In the genomic region with DNA sequence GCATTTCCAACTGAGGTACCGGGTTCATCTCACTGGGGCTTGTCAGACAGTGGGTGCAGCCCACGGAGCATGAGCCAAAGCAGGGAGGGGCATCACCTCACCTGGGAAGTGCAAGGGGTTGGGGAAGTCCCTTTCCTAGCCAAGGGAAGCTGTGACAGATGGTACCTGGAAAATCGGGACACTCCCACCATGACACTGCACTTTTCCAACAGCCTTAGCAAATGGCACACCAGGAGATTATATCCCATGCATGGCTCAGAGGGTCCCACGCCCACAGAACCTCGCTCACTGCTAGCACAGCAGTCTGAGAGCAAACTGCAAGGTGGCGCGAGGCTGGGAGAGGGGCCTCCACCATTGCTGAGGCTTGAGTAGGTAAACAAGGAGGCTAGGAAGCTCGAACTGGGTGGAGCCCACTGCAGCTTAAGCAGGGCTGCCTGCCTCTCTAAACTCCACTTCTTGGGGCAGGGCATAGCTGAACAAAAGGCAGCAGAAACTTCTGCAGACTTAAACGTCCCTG, we compare ENCODE assay signal across 7 cellular contexts. TPM values are rescaled to one million over a fixed set of nuclear protein-coding genes. Genes with fewer than 3 reads are reported as not detected.
DNase-seq lines count a peak whose midpoint lies in the region; ATAC-seq, FAIRE-seq and TF ChIP-seq lines count a peak whose summit lies in the region.
"Not testable (repeated sequence)": the region's sequence is repeated elsewhere in the genome, so short reads cannot be mapped to it uniquely, and the experiment has no call there.

No MANE protein-coding gene starts in this region.

- dilution Hi-C loops in IMR-90 (cut with HindIII; ENCODE audit: low sequenced_read_pairs, unreplicated experiment) = not testable (repeated sequence)

- not testable (repeated sequence) for H3K4me3 ChIP-seq in A549; IMR-90 (ENCODE audit: insufficient read depth, low read depth, low read length); K562; esophagus muscularis mucosa; HepG2 (replicated peaks in 1 of 3; ENCODE audit: insufficient read depth in 1 of 3, low read depth in 2 of 3, low read length in 3 of 3)

- not testable (repeated sequence) for H2AK9ac ChIP-seq in IMR-90 (replicated peaks; ENCODE audit: low read depth, low read length, poor library complexity)

- in situ Hi-C loops in IMR-90 (cut with MboI; ENCODE audit: low sequenced_read_pairs); K562 (cut with MboI); HepG2 (cut with HindIII; ENCODE audit: extremely low pct_ligation_motif_present, low pct_unique_long_range_greater_than_20kb): not testable (repeated sequence)

- not testable (repeated sequence) for ATAC-seq in A549; IMR-90 (ENCODE audit: low read depth); K562; HepG2

- H3K18ac ChIP-seq in IMR-90 (ENCODE audit: low read depth, low read length) = not testable (repeated sequence)

- not testable (repeated sequence) for H2BK20ac ChIP-seq in IMR-90 (ENCODE audit: low read depth, low read length)

- not testable (repeated sequence) for H3K79me2 ChIP-seq in K562 (ENCODE audit: control insufficient read depth, insufficient read depth, low read length); HepG2 (ENCODE audit: insufficient read depth, low read length)

- not testable (repeated sequence) for H4K5ac ChIP-seq in IMR-90 (ENCODE audit: low read depth, low read length)

- not testable (repeated sequence) for TF ChIP-seq POLR2A in A549 (IDR thresholded peaks at IDR 0.05; ENCODE audit: low read length); IMR-90 (IDR thresholded peaks at IDR 0.05; ENCODE audit: low read depth, low read length); K562 (conservative IDR thresholded peaks at IDR 0.05); esophagus muscularis mucosa (IDR thresholded peaks at IDR 0.05; ENCODE audit: low read depth); HepG2 (IDR thresholded peaks at IDR 0.05; ENCODE audit: insufficient read depth in 1 of 2, low read depth in 2 of 2, low read length in 2 of 2)

- H2AFZ ChIP-seq in IMR-90 (replicated peaks; ENCODE audit: low read length, poor library complexity); K562 (ENCODE audit: low read depth, low read length); HepG2 (ENCODE audit: low read length): not testable (repeated sequence)

- H3K4ac ChIP-seq in IMR-90 (ENCODE audit: low read depth, low read length) = not testable (repeated sequence)

- not testable (repeated sequence) for H3K9me3 ChIP-seq in A549; IMR-90 (ENCODE audit: control insufficient read depth, insufficient read depth, low read length); K562 (replicated peaks; ENCODE audit: control insufficient read depth, insufficient read depth, low read depth, low read length); esophagus muscularis mucosa; HepG2 (ENCODE audit: low read length)

- CTCF ChIA-PET in A549 (lab: Yijun Ruan, JAX) = interaction anchor here (2.0 kb wide), 1 partner anchor 14 kb away, joined by 6 read pairs; no protein-coding TSS in a partner anchor
- CTCF ChIA-PET in IMR-90 (lab: Yijun Ruan, JAX); K562 (lab: Yijun Ruan, JAX; ENCODE audit: low intra/inter-chr PET ratio); HepG2 (lab: Yijun Ruan, JAX; ENCODE audit: low intra/inter-chr PET ratio, low total read pairs): not testable (repeated sequence)

- DNase-seq in A549 (ENCODE audit: low read depth in 1 of 2, low spot score in 1 of 2); IMR-90; K562 (ENCODE audit: extremely low read depth in 1 of 4, low spot score in 3 of 4); HepG2 (ENCODE audit: low spot score): not testable (repeated sequence)
- DNase-seq in DMS53 (lab: John Stamatoyannopoulos, UW) (peak; percentile 29), NCI-H69 (lab: John Stamatoyannopoulos, UW) (peak; percentile 59), esophagus muscularis mucosa (ENCODE audit: extremely low spot score) (peak; percentile 64)

- not testable (repeated sequence) for H3K79me1 ChIP-seq in IMR-90 (ENCODE audit: low read depth in 1 of 2, low read length in 2 of 2)

- H3K9me1 ChIP-seq in IMR-90 (ENCODE audit: insufficient read depth, low read length); K562 (ENCODE audit: control insufficient read depth, insufficient read depth, low read length): not testable (repeated sequence)

- not testable (repeated sequence) for H4K8ac ChIP-seq in IMR-90 (ENCODE audit: low read depth in 2 of 2, low read length in 2 of 2)

- WGBS in A549 (ENCODE audit: missing lambda C conversion rate) = 52% methylated on average over 9 of the region's 9 CpGs
- WGBS in IMR-90 (ENCODE audit: extremely low coverage in 2 of 2, insufficient read length in 1 of 2), 2 experiments = no CpG with 5 or more reads among the region's 9 CpGs
- WGBS in K562 (ENCODE audit: insufficient coverage, low coverage, missing lambda C conversion rate) = 35% methylated on average over 9 of the region's 9 CpGs
- 77% methylated on average over 6 of the region's 9 CpGs for WGBS in esophagus muscularis mucosa
- 33% methylated on average over 8 of the region's 9 CpGs for WGBS in HepG2 (ENCODE audit: low lambda C conversion rate)

- not testable (repeated sequence) for FAIRE-seq in A549 (lab: Jason Lieb, UNC); K562 (lab: Jason Lieb, UNC); HepG2 (lab: Jason Lieb, UNC)

- H2BK120ac ChIP-seq in IMR-90 (ENCODE audit: low read depth, low read length) = not testable (repeated sequence)

- H3K36me3 ChIP-seq in IMR-90 (ENCODE audit: control insufficient read depth, insufficient read depth, low read length); K562 (ENCODE audit: control insufficient read depth, insufficient read depth, low read length); esophagus muscularis mucosa; HepG2 (replicated peaks in 1 of 2; ENCODE audit: control insufficient read depth in 1 of 2, insufficient read depth in 2 of 2, low read length in 2 of 2): not testable (repeated sequence)

- BruUV-seq in IMR-90 (replicated peaks; lab: Mats Ljungman, UMichigan); K562 (replicated peaks; lab: Mats Ljungman, UMichigan); HepG2 (replicated peaks; lab: Mats Ljungman, UMichigan): not testable (repeated sequence)

- H3K27ac ChIP-seq in A549 = peak overlapping the region in 1 of 2 experiments; percentile 46; a peak in 1 of 6 replicates
- H3K27ac ChIP-seq in IMR-90 (ENCODE audit: insufficient read depth, low read length); K562 (ENCODE audit: extremely low read depth, low read depth, low read length); esophagus muscularis mucosa (replicated peaks in 1 of 4); HepG2 (ENCODE audit: extremely low read length, insufficient read depth, low read length): not testable (repeated sequence)

- intact Hi-C loops in IMR-90 (cut with micrococcal nuclease); K562 (cut with micrococcal nuclease); esophagus muscularis mucosa (cut with DNase I); HepG2 (cut with micrococcal nuclease; ENCODE audit: unreplicated experiment): not testable (repeated sequence)

- H2AK5ac ChIP-seq in IMR-90 (ENCODE audit: low read depth, low read length) = not testable (repeated sequence)

- H3K4me1 ChIP-seq in A549; IMR-90 (ENCODE audit: control insufficient read depth, insufficient read depth, low read length); K562 (replicated peaks in 1 of 2; ENCODE audit: control insufficient read depth in 2 of 2, insufficient read depth in 2 of 2, low read length in 2 of 2); esophagus muscularis mucosa; HepG2 (ENCODE audit: insufficient read depth, low read length): not testable (repeated sequence)

- H2BK15ac ChIP-seq in IMR-90 (ENCODE audit: low read depth, low read length) = not testable (repeated sequence)

- TF ChIP-seq RAD21 in A549 (conservative IDR thresholded peaks at IDR 0.05 in 1 of 2, IDR thresholded peaks at IDR 0.05 in 1 of 2); IMR-90 (IDR thresholded peaks at IDR 0.05; ENCODE audit: low read length); K562 (CRISPR knock-in tag; conservative IDR thresholded peaks at IDR 0.05 in 1 of 2, IDR thresholded peaks at IDR 0.05 in 1 of 2); HepG2 (CRISPR knock-in tag; IDR thresholded peaks at IDR 0.05): not testable (repeated sequence)

- H3K4me2 ChIP-seq in A549; IMR-90 (ENCODE audit: low read depth, low read length); K562 (ENCODE audit: insufficient read depth, low read length); HepG2 (ENCODE audit: low read depth, low read length): not testable (repeated sequence)

- not testable (repeated sequence) for H4K91ac ChIP-seq in IMR-90 (ENCODE audit: insufficient read depth, low read depth, low read length)

- H3K27me3 ChIP-seq in IMR-90 (ENCODE audit: control insufficient read depth, insufficient read depth, low read length); K562 (ENCODE audit: control insufficient read depth in 2 of 2, insufficient read depth in 2 of 2, low read length in 2 of 2); esophagus muscularis mucosa; HepG2 (ENCODE audit: control insufficient read depth in 1 of 2, insufficient read depth in 2 of 2, low read length in 2 of 2): not testable (repeated sequence)

- H4K20me1 ChIP-seq in IMR-90 (ENCODE audit: insufficient read depth, low read length); K562 (replicated peaks; ENCODE audit: control insufficient read depth, insufficient read depth, low read length); HepG2 (ENCODE audit: insufficient read depth, low read length): not testable (repeated sequence)

- H2BK5ac ChIP-seq in IMR-90 (ENCODE audit: low read depth, low read length, poor library complexity, severe bottlenecking) = not testable (repeated sequence)

- not testable (repeated sequence) for H3K9ac ChIP-seq in IMR-90 (ENCODE audit: low read depth, low read length); K562 (ENCODE audit: insufficient read depth in 1 of 2, low read depth in 2 of 2, low read length in 2 of 2); HepG2 (ENCODE audit: insufficient read depth, low read depth, low read length)

- H3K23ac ChIP-seq in IMR-90 (ENCODE audit: low read depth, low read length) = not testable (repeated sequence)

- not testable (repeated sequence) for TF ChIP-seq CTCF in A549 (IDR thresholded peaks at IDR 0.05); IMR-90 (conservative IDR thresholded peaks at IDR 0.05; ENCODE audit: low read depth, low read length); K562 (IDR thresholded peaks at IDR 0.05 in 2 of 3, conservative IDR thresholded peaks at IDR 0.05 in 1 of 3; ENCODE audit: insufficient read depth in 2 of 3, low read depth in 1 of 3, low read length in 3 of 3); esophagus muscularis mucosa (IDR thresholded peaks at IDR 0.05); HepG2 (CRISPR knock-in tag; IDR thresholded peaks at IDR 0.05)

- H3K14ac ChIP-seq in IMR-90 (replicated peaks; ENCODE audit: low read depth, low read length) = not testable (repeated sequence)

- not testable (repeated sequence) for TF ChIP-seq EP300 in A549 (IDR thresholded peaks at IDR 0.05); K562 (IDR thresholded peaks at IDR 0.05; ENCODE audit: low read length); esophagus muscularis mucosa (IDR thresholded peaks at IDR 0.05); HepG2 (IDR thresholded peaks at IDR 0.05; ENCODE audit: low read depth in 2 of 2, low read length in 2 of 2); HepG2 (CRISPR knock-in tag; IDR thresholded peaks at IDR 0.05; ENCODE audit: borderline replicate concordance)

- not testable (repeated sequence) for H3K56ac ChIP-seq in IMR-90 (ENCODE audit: extremely low read depth, insufficient read depth, low read length)

- POLR2A ChIA-PET in A549 (lab: Yijun Ruan, JAX); IMR-90 (lab: Charles Lee; ENCODE audit: unreplicated experiment); HepG2 (lab: Yijun Ruan, JAX): not testable (repeated sequence)
- POLR2A ChIA-PET in K562 (lab: Yijun Ruan, JAX) = interaction anchor here (3.1 kb wide), 1 partner anchor 11 kb away, joined by 10 read pairs; no protein-coding TSS in a partner anchor

RNA-seq across cellular contexts. Expression of gene NAMPT, which starts 35.5 kb away (rescaled TPM):
- polyA plus RNA-seq in A549 (2011; rRNA removed) (190 and 274 TPM in 2 replicates), A549 (2017; fragmentation: RNase III; extraction: RNeasy Plus Mini Kit Qiagen cat#74134 plus additional on column Dnase treatment) (186 to 245 TPM (median 213 TPM) in 3 replicates), IMR-90 (2012; rRNA removed) (10.4 and 13.3 TPM in 2 replicates), K562 (2011; rRNA removed) (70.1 and 106 TPM in 2 replicates), K562 (2014; fragmentation: Illumina TruSeq; extraction: Trizol) (113 and 133 TPM in 2 replicates), K562 (2014; fragmentation: Nextera tagmentation; extraction: Ambion mirVana) (10 to 100 TPM; 41.1 to 56.6 TPM), K562 (2014; rRNA removed) (79.6 and 90.7 TPM in 2 replicates), HepG2 (2011; rRNA removed) (10.4 and 15.8 TPM in 2 replicates)
- 43.9 and 51.4 TPM in 2 replicates for polyA plus RNA-seq in A549 (2012; cell fraction: cytosol; rRNA removed)
- polyA plus RNA-seq in A549 (2012; cell fraction: nucleus; rRNA removed) = 24.0 and 26.8 TPM in 2 replicates
- polyA minus RNA-seq in A549 (2011; rRNA and poly(A)+ RNA removed) = 83.9 and 110 TPM in 2 replicates
- total RNA-seq in IMR-90 (2012; rRNA removed) (31.7 and 45.3 TPM in 2 replicates), K562 (2014; rRNA removed) (61.4 and 71.7 TPM in 2 replicates), K562 (2014; rRNA removed; fragmentation: Illumina TruSeq; extraction: Trizol) (160 and 179 TPM in 2 replicates), K562 (2015; rRNA removed; fragmentation: Illumina TruSeq; extraction: Trizol) (134 and 151 TPM in 2 replicates), K562 (2021) (134 and 150 TPM in 2 replicates), esophagus muscularis mucosa (1,000 to 10,000 TPM in 1 of 4 donors, 10 to 100 TPM in 3; 51.2 to 1,009 (median 95.4) TPM), HepG2 (2016; rRNA removed; fragmentation: Illumina TruSeq; extraction: Trizol) (67.7 and 105 TPM in 2 replicates)
- 1.8 and 18.5 TPM in 2 replicates for polyA plus RNA-seq in IMR-90 (2012; cell fraction: cytosol; rRNA removed)
- 1.7 and 34.1 TPM in 2 replicates for polyA plus RNA-seq in IMR-90 (2012; cell fraction: nucleus; rRNA removed; ENCODE audit: low replicate concordance)
- total RNA-seq in K562 (2011; cell fraction: chromatin; rRNA removed; ENCODE audit: low replicate concordance) = 53.3 and 184 TPM in 2 replicates
- 23.0 and 32.8 TPM in 2 replicates for total RNA-seq in K562 (2011; cell fraction: nucleolus; rRNA removed)
- total RNA-seq in K562 (2011; cell fraction: nucleoplasm; rRNA removed) = 75.4 and 125 TPM in 2 replicates
- polyA plus RNA-seq in K562 (2011; cell fraction: cytosol; rRNA removed) = 16.2 and 27.0 TPM in 2 replicates
- 20.3 and 26.6 TPM in 2 replicates for polyA plus RNA-seq in K562 (2011; cell fraction: nucleus; rRNA removed)
- 86.7 and 97.4 TPM in 2 replicates for polyA plus RNA-seq in K562 (2012)
- 158 and 163 TPM in 2 replicates for polyA minus RNA-seq in K562 (2011; rRNA and poly(A)+ RNA removed)
- polyA minus RNA-seq in K562 (2011; cell fraction: cytosol; rRNA and poly(A)+ RNA removed) = 86.7 and 104 TPM in 2 replicates
- 62.3 and 99.6 TPM in 2 replicates for polyA minus RNA-seq in K562 (2011; cell fraction: nucleus; rRNA and poly(A)+ RNA removed)
- 13.0 and 13.4 TPM in 2 replicates for total RNA-seq in HepG2 (2016; cell fraction: cytosol; rRNA removed; fragmentation: Illumina TruSeq; extraction: Trizol; ENCODE audit: low read depth)
- total RNA-seq in HepG2 (2016; cell fraction: insoluble cytoplasmic fraction; rRNA removed; fragmentation: Illumina TruSeq; extraction: Trizol) = 64.2 and 94.5 TPM in 2 replicates
- total RNA-seq in HepG2 (2016; cell fraction: membrane; rRNA removed; fragmentation: Illumina TruSeq; extraction: Trizol) = 33.7 and 41.5 TPM in 2 replicates
- total RNA-seq in HepG2 (2016; cell fraction: nucleus; rRNA removed; fragmentation: Illumina TruSeq; extraction: Trizol) = 43.1 and 45.4 TPM in 2 replicates
- polyA plus RNA-seq in HepG2 (2011; cell fraction: cytosol; rRNA removed) = 6.9 and 10.2 TPM in 2 replicates
- polyA plus RNA-seq in HepG2 (2011; cell fraction: nucleus; rRNA removed) = 4.5 and 9.2 TPM in 2 replicates
- 32.6 and 38.7 TPM in 2 replicates for polyA plus RNA-seq in HepG2 (2012)
- 7.8 and 8.1 TPM in 2 replicates for polyA plus RNA-seq in HepG2 (2016; cell fraction: cytosol; fragmentation: Illumina TruSeq; extraction: Trizol; ENCODE audit: low read depth)
- 74.3 and 76.8 TPM in 2 replicates for polyA plus RNA-seq in HepG2 (2016; cell fraction: insoluble cytoplasmic fraction; fragmentation: Illumina TruSeq; extraction: Trizol; ENCODE audit: low read depth)
- 14.5 and 16.2 TPM in 2 replicates for polyA plus RNA-seq in HepG2 (2016; cell fraction: membrane; fragmentation: Illumina TruSeq; extraction: Trizol; ENCODE audit: low read depth)
- polyA plus RNA-seq in HepG2 (2016; cell fraction: nucleus; fragmentation: Illumina TruSeq; extraction: Trizol; ENCODE audit: insufficient read depth, low read depth) = 23.2 and 29.2 TPM in 2 replicates
- polyA minus RNA-seq in HepG2 (2011; rRNA and poly(A)+ RNA removed; ENCODE audit: low replicate concordance) = 7.5 and 29.2 TPM in 2 replicates
- 43.6 and 50.5 TPM in 2 replicates for polyA minus RNA-seq in HepG2 (2011; cell fraction: cytosol; rRNA and poly(A)+ RNA removed)
- 56.3 and 66.5 TPM in 2 replicates for polyA minus RNA-seq in HepG2 (2011; cell fraction: nucleus; rRNA and poly(A)+ RNA removed)
